15 cellular contexts compared by ENCODE assay signal in genomic region chr3:12893247-12893646, GRCh38.
"Had no signal": no experiment of that assay in that cellular context is flagged by ENCODE, and none has a peak within 500 bp of the region (broad histone marks: within the 10 kb centered on the region; RNA-seq: fewer than 3 reads in every experiment).

No MANE protein-coding gene starts in this region.

- H3K36me3 Mint-ChIP-seq: activated naive CD8-positive, alpha-beta T cell treated with anti-CD3 and anti-CD28 coated beads for 36 hours; naive thymus-derived CD8-positive, alpha-beta T cell had no signal

- FAIRE-seq: endothelial cell of umbilical vein, TTC549 had no signal

- H3K27ac ChIP-seq: ascending aorta, coronary artery had no signal

- H3K27ac Mint-ChIP-seq: activated naive CD8-positive, alpha-beta T cell treated with anti-CD3 and anti-CD28 coated beads for 36 hours had no signal

- DNase-seq: activated naive CD8-positive, alpha-beta T cell treated with anti-CD3 and anti-CD28 coated beads for 36 hours; activated T-cell treated with anti-CD3 and anti-CD28 coated beads, Interleukin-2, amount 50 U/mL, for 1 hour; effector CD4-positive, alpha-beta T cell; left colon; sigmoid colon; stimulated activated CD4-positive, alpha-beta T cell treated with anti-CD3 and anti-CD28 coated beads, Interleukin-2, amount 100 ng/mL, for 24 hours; stimulated activated naive CD4-positive, alpha-beta T cell; trophoblast cell had no signal

- H3K4me3 Mint-ChIP-seq: activated naive CD8-positive, alpha-beta T cell treated with anti-CD3 and anti-CD28 coated beads for 36 hours had no signal

- H3K9me3 ChIP-seq: ascending aorta, gastroesophageal sphincter, sigmoid colon had no signal

- H3K27me3 ChIP-seq: ascending aorta, gastroesophageal sphincter, sigmoid colon had no signal

- H3K9me3 Mint-ChIP-seq: activated naive CD8-positive, alpha-beta T cell treated with anti-CD3 and anti-CD28 coated beads for 36 hours; naive thymus-derived CD8-positive, alpha-beta T cell had no signal

- H3K4me3 ChIP-seq: ascending aorta, coronary artery, gastroesophageal sphincter, lung, sigmoid colon had no signal

- ATAC-seq: gastroesophageal sphincter; left colon; naive thymus-derived CD8-positive, alpha-beta T cell had no signal
